In genomic region chr21:40143822-40144525, GRCh38 we compare ENCODE assay signal across 8 cellular contexts.
DNase-seq lines count a peak whose midpoint lies in the region; ATAC-seq, FAIRE-seq and TF ChIP-seq lines count a peak whose summit lies in the region.

No MANE protein-coding gene starts in this region.

- H3K36me3 ChIP-seq in prostate gland: no peaks in the 10 kb centered on the region

- WGBS in prostate gland: 50% methylated on average over 20 of the region's 20 CpGs

- no peaks in the 10 kb centered on the region for H3K27me3 ChIP-seq in prostate gland (replicated peaks; ENCODE audit: insufficient read depth)

- DNase-seq in AG08395 (ENCODE audit: low spot score): peak; percentile 52
- peak; percentile 13 for DNase-seq in GM10266 (ENCODE audit: extremely low spot score)
- DNase-seq in NCI-H2171 treated with DMSO at 0.1 percent for 48 hours (lab: John Stamatoyannopoulos, UW): peak; percentile 61
- peak; percentile 2 for DNase-seq in activated CD8-positive, alpha-beta memory T cell treated with anti-CD3 and anti-CD28 coated beads, Interleukin-2, amount 50 U/mL, for 24 hours (ENCODE audit: extremely low read depth)
- peak; percentile 36 to 63 for DNase-seq in frontal cortex (ENCODE audit: low spot score in 2 of 2)
- DNase-seq in prostate gland (ENCODE audit: low spot score): peak; percentile 53

- ATAC-seq in GM18867 (IDR thresholded peaks at IDR 0.05; ENCODE audit: unreplicated experiment) (no peak), HG02610 (IDR thresholded peaks at IDR 0.05; ENCODE audit: unreplicated experiment) (no peak)

- H3K27ac ChIP-seq in prostate gland: no peak overlapping the region

- peak; percentile 93 for FAIRE-seq in frontal cortex (lab: Jason Lieb, UNC)

- intact Hi-C loops in prostate gland (cut with DNase I): loop anchor here (5.0 to 10.0 kb wide), 2 partner anchors 241 to 923 kb away; no protein-coding TSS in a partner anchor

- no peak for TF ChIP-seq POLR2A in prostate gland (IDR thresholded peaks at IDR 0.05)

- H3K4me3 ChIP-seq in prostate gland: no peak overlapping the region

- no peaks in the 10 kb centered on the region for H3K4me1 ChIP-seq in prostate gland (replicated peaks)

- H3K9me3 ChIP-seq in prostate gland: no peaks in the 10 kb centered on the region

- TF ChIP-seq CTCF in GM10266 (IDR thresholded peaks at IDR 0.05; ENCODE audit: control insufficient read depth, insufficient read depth, low read depth, missing control alignments) (peak; percentile 56), prostate gland (IDR thresholded peaks at IDR 0.05) (peak; percentile 66 to 87 (median 80))

Comparison
In these comparisons a context has a peak if more than half of its experiments do, and no peak if none do; other contexts are left out.
1. DNase-seq: peak in every context shown above with its lines; median percentile 61 in NCI-H2171 treated with DMSO at 0.1 percent for 48 hours; 53 in prostate gland; 52 in AG08395; 50 in frontal cortex; 13 in GM10266; 2 in activated CD8-positive, alpha-beta memory T cell treated with anti-CD3 and anti-CD28 coated beads, Interleukin-2, amount 50 U/mL, for 24 hours.